Comparison of ENCODE assay signal across 8 cellular contexts in genomic region chr9:14616188-14616982, GRCh38.
DNase-seq lines count a peak whose midpoint lies in the region; ATAC-seq and TF ChIP-seq lines count a peak whose summit lies in the region.

No MANE protein-coding gene starts in this region.

- no peaks in the 10 kb centered on the region for H3K9me3 ChIP-seq in mammary epithelial cell (replicated peaks; ENCODE audit: insufficient read depth, low read length)

- BruUV-seq in mammary epithelial cell (replicated peaks; lab: Mats Ljungman, UMichigan) = no TSS peak

- H3K4me3 ChIP-seq in mammary epithelial cell (replicated peaks in 1 of 3; ENCODE audit: insufficient read depth in 1 of 3, low read depth in 2 of 3, low read length in 3 of 3) = no peak overlapping the region

- dilution Hi-C loops in mammary epithelial cell (cut with HindIII; ENCODE audit: low sequenced_read_pairs) = no loop called here

- H3K9ac ChIP-seq in mammary epithelial cell (ENCODE audit: insufficient read depth, low read length) = no peak overlapping the region

- WGBS in mammary epithelial cell (ENCODE audit: low coverage, missing lambda C conversion rate) = 54% methylated on average over 3 of the region's 3 CpGs

- H3K79me2 ChIP-seq in mammary epithelial cell (ENCODE audit: insufficient read depth, low read length) = no peaks in the 10 kb centered on the region

- H2AFZ ChIP-seq in mammary epithelial cell (ENCODE audit: low read depth, low read length) = no peak overlapping the region

- H3K36me3 ChIP-seq in mammary epithelial cell (ENCODE audit: insufficient read depth, low read length) = no peaks in the 10 kb centered on the region

- H3K27ac ChIP-seq in mammary epithelial cell (ENCODE audit: insufficient read depth, low read depth, low read length) = no peak overlapping the region

- no peak overlapping the region for H3K4me2 ChIP-seq in mammary epithelial cell (ENCODE audit: insufficient read depth, low read depth, low read length)

- no peaks in the 10 kb centered on the region for H3K4me1 ChIP-seq in mammary epithelial cell (ENCODE audit: insufficient read depth, low read length)

- in situ Hi-C loops in mammary epithelial cell (cut with MboI; ENCODE audit: low sequenced_read_pairs in 2 of 2) = loop anchor here (5.0 to 10.0 kb wide), 2 partner anchors 151 to 158 kb away; no protein-coding TSS in a partner anchor

- H4K20me1 ChIP-seq in mammary epithelial cell (ENCODE audit: insufficient read depth, low read length) = no peaks in the 10 kb centered on the region

- DNase-seq in COR-L47 (lab: John Stamatoyannopoulos, UW) (peak; percentile 48), NCI-H460 (ENCODE audit: extremely low read depth, low read depth) (peak; percentile 45), mammary epithelial cell (peak; percentile 34), left lobe of liver (ENCODE audit: low spot score) (no peak), GM19238 (ENCODE audit: insufficient read length, low spot score) (no peak)
- DNase-seq in activated T-cell treated with anti-CD3 and anti-CD28 coated beads, Interleukin-2, amount 50 U/mL, for 48 hours = no peak

- intact Hi-C loops in mammary epithelial cell (cut with micrococcal nuclease) = loop anchor here (1.0 kb wide), 2 partner anchors 151 to 152 kb away; no protein-coding TSS in a partner anchor

- peak; percentile 62 to 72 for TF ChIP-seq CTCF in mammary epithelial cell (conservative IDR thresholded peaks at IDR 0.05 in 1 of 2, IDR thresholded peaks at IDR 0.05 in 1 of 2; ENCODE audit: extremely low read depth in 1 of 2, insufficient read depth in 1 of 2, low read depth in 1 of 2, low read length in 2 of 2)

- ATAC-seq in GM19023 (IDR thresholded peaks at IDR 0.05; ENCODE audit: unreplicated experiment) = peak; percentile 81
- ATAC-seq in HG03135 (IDR thresholded peaks at IDR 0.05; ENCODE audit: unreplicated experiment) = peak; percentile 82
- peak; percentile 89 for ATAC-seq in left lobe of liver

- H3K27me3 ChIP-seq in mammary epithelial cell (ENCODE audit: insufficient read depth, low read length) = no peaks in the 10 kb centered on the region

- CTCF ChIA-PET in mammary epithelial cell (lab: Charles Lee; ENCODE audit: low non-redundant PET) = no interaction called here

Comparison
In these comparisons a context has a peak if more than half of its experiments do, and no peak if none do; other contexts are left out.
1. DNase-seq: peak in COR-L47 (single experiment), NCI-H460 (single experiment) and mammary epithelial cell (single experiment); none in left lobe of liver (single experiment), activated T-cell treated with anti-CD3 and anti-CD28 coated beads, Interleukin-2, amount 50 U/mL, for 48 hours (0 of 2) and GM19238 (single experiment).
2. Peak in every context shown above with its lines, with median percentiles within 50 percentile points of each other: ATAC-seq.